ENCODE assay signal across 9 cellular contexts in genomic region chr10:100508691-100509150, GRCh38. TPM values are rescaled to one million over a fixed set of nuclear protein-coding genes. Genes with fewer than 3 reads are reported as not detected.
DNase-seq lines count a peak whose midpoint lies in the region; ATAC-seq and TF ChIP-seq lines count a peak whose summit lies in the region.
"Had no signal": no experiment of that assay in that cellular context is flagged by ENCODE, and none has a peak within 500 bp of the region (broad histone marks: within the 10 kb centered on the region; RNA-seq: fewer than 3 reads in every experiment).

No MANE protein-coding gene starts in this region.

- no peaks in the 10 kb centered on the region for H3K9me2 ChIP-seq in PC-9 (ENCODE audit: insufficient read depth)

- H3K36me3 ChIP-seq in PC-9 (ENCODE audit: low read depth), result no peaks in the 10 kb centered on the region

- DNase-seq in NCI-H1105 treated with DMSO at 0.1 percent for 48 hours (lab: John Stamatoyannopoulos, UW) (peak; percentile 20), NCI-H1105 (lab: John Stamatoyannopoulos, UW) (no peak), HEK293T (ENCODE audit: extremely low spot score) (peak; percentile 74), PC-9 (peak in 1 of 2 experiments; percentile 5), amniotic stem cell (lab: John Stamatoyannopoulos, UW) (peak; percentile 13), left kidney (ENCODE audit: low read depth, low spot score) (peak; percentile 71), putamen (ENCODE audit: low spot score) (no peak)

- H2AFZ ChIP-seq in PC-9, result no peak overlapping the region

- H3F3A ChIP-seq in PC-9 (ENCODE audit: insufficient read depth, low read depth), result no peaks in the 10 kb centered on the region

- H4K20me1 ChIP-seq in PC-9 (ENCODE audit: insufficient read depth), result no peaks in the 10 kb centered on the region

- H3K4me2 ChIP-seq in PC-9, result no peak overlapping the region
- H3K4me2 ChIP-seq: BLaER1 treated with 17β-estradiol and CSF1 and Interleukin-3, amounts not matched to agents 10 nM and 100 nM had no signal

- H3K27ac ChIP-seq in PC-9, result no peak overlapping the region
- H3K27ac ChIP-seq: BLaER1 treated with 17β-estradiol and CSF1 and Interleukin-3, amounts not matched to agents 10 nM and 100 nM had no signal

- TF ChIP-seq CTCF in PC-9 (conservative IDR thresholded peaks at IDR 0.05), result peak; percentile 73

- H3K4me1 ChIP-seq in PC-9 (replicated peaks; ENCODE audit: insufficient read depth), result peaks cover 16% of the 10 kb centered on the region

- ATAC-seq in HG02678 (IDR thresholded peaks at IDR 0.05; ENCODE audit: unreplicated experiment), result no peak

- H3K9me3 ChIP-seq in PC-9 (ENCODE audit: insufficient read depth, low read depth), result no peaks in the 10 kb centered on the region
- H3K9me3 ChIP-seq: BLaER1 treated with 17β-estradiol and CSF1 and Interleukin-3, amounts not matched to agents 10 nM and 100 nM had no signal

- POLR2A ChIA-PET in HEK293T (lab: Yijun Ruan, JAX) (interaction anchor here (1.0 to 1.5 kb wide), 2 partner anchors 135 to 162 kb away, joined by 3 to 4 read pairs; partner anchors contain the start of gene SCD), PC-9 (lab: Charles Lee; ENCODE audit: unreplicated experiment) (no interaction called here)

- no peaks in the 10 kb centered on the region for H3K27me3 ChIP-seq in PC-9 (ENCODE audit: insufficient read depth, low read depth)
- H3K27me3 ChIP-seq: BLaER1 treated with 17β-estradiol and CSF1 and Interleukin-3, amounts not matched to agents 10 nM and 100 nM had no signal

- intact Hi-C loops in PC-9 (cut with micrococcal nuclease; ENCODE audit: unreplicated experiment), result loop anchor here (1.0 to 2.0 kb wide), 2 partner anchors 75 to 170 kb away; no protein-coding TSS in a partner anchor

- BruUV-seq in PC-9 (replicated peaks; lab: Mats Ljungman, UMichigan), result no TSS peak

- H3K79me2 ChIP-seq in PC-9 (ENCODE audit: low read depth), result no peaks in the 10 kb centered on the region

- no peak overlapping the region for H3K4me3 ChIP-seq in PC-9
- H3K4me3 ChIP-seq: BLaER1 treated with 17β-estradiol and CSF1 and Interleukin-3, amounts not matched to agents 10 nM and 100 nM had no signal

- CTCF ChIA-PET in HEK293T (lab: Yijun Ruan, JAX), result interaction anchor here (0.5 to 1.8 kb wide), 5 partner anchors 10 to 196 kb away, joined by 3 to 10 read pairs (median 4); partner anchors contain the start of gene SCD
- CTCF ChIA-PET in PC-9 (lab: Charles Lee), result interaction anchor here (0.6 to 1.3 kb wide), 6 partner anchors 10 to 809 kb away, joined by 3 to 9 read pairs (median 4); no protein-coding TSS in a partner anchor

TF ChIP-seq in HEK293T, 16 proteins besides CTCF, POLR2A, EP300 and RAD21:
- TF ChIP-seq NFRKB (IDR thresholded peaks at IDR 0.05) (no peak), ZNF384 (IDR thresholded peaks at IDR 0.05) (no peak), FOXM1 (IDR thresholded peaks at IDR 0.05; ENCODE audit: borderline replicate concordance) (no peak), BHLHE40 (IDR thresholded peaks at IDR 0.05; ENCODE audit: borderline replicate concordance) (no peak)

RNA-seq across cellular contexts. Expression of gene SEC31B, which starts 10.9 kb away (rescaled TPM):
- 7.4 and 9.2 TPM in 2 replicates for total RNA-seq in PC-9 (2021)

RNA-seq across cellular contexts. Expression of gene NDUFB8, which starts 20.9 kb away (rescaled TPM):
- 85.7 and 86.0 TPM in 2 replicates for total RNA-seq in PC-9 (2021)

RNA-seq across cellular contexts. Expression of gene HIF1AN, which starts 27.0 kb away (rescaled TPM):
- total RNA-seq in PC-9 (2021), result 37.5 and 42.0 TPM in 2 replicates

RNA-seq across cellular contexts. Expression of gene WNT8B, which starts 45.9 kb away (rescaled TPM):
- total RNA-seq in PC-9 (2021), result not detected in 2 replicates

Comparison
In these comparisons a context has a peak if more than half of its experiments do, and no peak if none do; other contexts are left out.
1. DNase-seq: peak in NCI-H1105 treated with DMSO at 0.1 percent for 48 hours (single experiment), HEK293T (single experiment), amniotic stem cell (single experiment) and left kidney (single experiment); none in NCI-H1105 (single experiment) and putamen (single experiment).